Comparison of ENCODE assay signal across 27 cellular contexts in the genomic region with DNA sequence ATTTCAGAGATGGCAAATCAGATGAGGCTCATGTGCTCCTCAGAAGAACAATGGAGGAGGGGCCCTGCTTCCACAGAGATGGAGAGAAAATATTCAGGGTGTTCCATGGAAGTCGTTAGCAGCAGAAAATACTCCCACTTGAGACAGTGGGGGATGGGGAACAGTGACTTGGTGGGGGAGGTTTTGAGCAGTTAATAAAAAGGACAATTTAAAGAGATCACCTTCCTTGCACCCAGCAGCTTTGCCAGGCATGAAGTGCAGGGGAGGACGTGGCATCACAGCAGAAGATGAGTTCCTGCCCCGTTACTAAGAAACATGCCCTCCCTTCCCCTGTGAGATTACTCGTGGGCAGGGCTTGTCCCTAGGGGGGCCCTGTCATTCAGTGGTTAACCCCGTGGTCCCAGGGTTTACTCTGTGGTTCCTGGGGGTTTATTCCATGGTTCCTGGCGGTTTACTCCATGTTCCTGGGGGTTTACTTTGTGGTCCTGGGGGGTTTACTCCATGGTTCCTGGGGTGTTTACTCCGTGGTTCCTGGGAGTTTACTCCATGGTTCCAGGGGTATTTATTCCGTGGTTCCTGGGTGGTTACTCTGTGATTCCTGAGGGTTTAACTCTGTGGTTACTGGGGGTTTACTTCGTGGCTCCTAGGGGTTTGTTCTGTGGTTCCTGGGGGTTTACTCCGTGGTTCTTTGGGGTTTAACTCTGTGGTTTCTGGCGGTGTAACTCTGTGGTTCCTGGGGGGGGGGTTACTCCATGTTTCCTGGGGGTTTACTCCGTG. TPM values are rescaled to one million over a fixed set of nuclear protein-coding genes. Genes with fewer than 3 reads are reported as not detected.
"Had no signal": no experiment of that assay in that cellular context is flagged by ENCODE, and none has a peak within 500 bp of the region (broad histone marks: within the 10 kb centered on the region; RNA-seq: fewer than 3 reads in every experiment).

No MANE protein-coding gene starts in this region.

- FAIRE-seq: TTC549 had no signal

- H3K4me1 Mint-ChIP-seq: activated B cell treated with CpG ODN at 0.5 μM for 24 hours; activated naive CD4-positive, alpha-beta T cell treated with anti-CD3 and anti-CD28 coated beads, Interleukin-2, amount 50 U/mL, for 24 hours; IgD-negative memory B cell had no signal

- H3K4me1 ChIP-seq: Peyer's patch had no signal

- H3K27me3 ChIP-seq: brain microvascular endothelial cell, cardiac muscle cell, MG63, Peyer's patch, SJSA1 had no signal

- ATAC-seq: activated CD8-positive, alpha-beta T cell treated with anti-CD3 and anti-CD28 coated beads, Interleukin-2, amount 10 ng/mL, durations not matched to agents 7 days and 5 days; SK-N-SH treated with all-trans-retinoic acid at 6 μM for 48 hours had no signal

- H3K27ac Mint-ChIP-seq: activated B cell treated with CpG ODN at 0.5 μM for 24 hours; activated CD8-positive, alpha-beta T cell treated with anti-CD3 and anti-CD28 coated beads, Interleukin-2, amount 10 ng/mL, durations not matched to agents 7 days and 5 days; activated naive CD4-positive, alpha-beta T cell treated with anti-CD3 and anti-CD28 coated beads, Interleukin-2, amount 50 U/mL, for 24 hours; IgD-negative memory B cell had no signal

- H3K9me3 Mint-ChIP-seq: activated naive CD4-positive, alpha-beta T cell treated with anti-CD3 and anti-CD28 coated beads, Interleukin-2, amount 50 U/mL, for 24 hours had no signal

- H3K27me3 Mint-ChIP-seq: activated B cell treated with CpG ODN at 0.5 μM for 24 hours; activated naive CD4-positive, alpha-beta T cell treated with anti-CD3 and anti-CD28 coated beads, Interleukin-2, amount 50 U/mL, for 24 hours; IgD-negative memory B cell had no signal

- H3K4me3 ChIP-seq: cardiac muscle cell, MG63, Peyer's patch, SJSA1 had no signal

- H3K36me3 Mint-ChIP-seq: activated naive CD4-positive, alpha-beta T cell treated with anti-CD3 and anti-CD28 coated beads, Interleukin-2, amount 50 U/mL, for 24 hours; IgD-negative memory B cell had no signal

- H3K4me3 Mint-ChIP-seq: activated B cell treated with CpG ODN at 0.5 μM for 24 hours; activated CD8-positive, alpha-beta T cell treated with anti-CD3 and anti-CD28 coated beads, Interleukin-2, amount 10 ng/mL, durations not matched to agents 7 days and 5 days; activated naive CD4-positive, alpha-beta T cell treated with anti-CD3 and anti-CD28 coated beads, Interleukin-2, amount 50 U/mL, for 24 hours; IgD-negative memory B cell had no signal

- H3K27ac ChIP-seq: brain microvascular endothelial cell, cardiac muscle cell, Peyer's patch, RWPE1, SJSA1 had no signal

- H3K36me3 ChIP-seq: brain microvascular endothelial cell, cardiac muscle cell, MG63, Peyer's patch, SJSA1 had no signal

- DNase-seq: activated B cell treated with CpG ODN at 0.5 μM for 24 hours; activated CD4-positive, alpha-beta T cell treated with anti-CD3 and anti-CD28 coated beads for 1 hour; activated CD8-positive, alpha-beta memory T cell treated with anti-CD3 and anti-CD28 coated beads, Interleukin-2, amount 50 U/mL, for 48 hours; activated CD8-positive, alpha-beta T cell treated with anti-CD3 and anti-CD28 coated beads, Interleukin-2, amount 10 ng/mL, durations not matched to agents 7 days and 5 days; activated effector memory CD4-positive, alpha-beta T cell treated with Interleukin-2 at 50 U/mL for 16 hours; activated naive CD4-positive, alpha-beta T cell; activated T-cell treated with anti-CD3 and anti-CD28 coated beads, Interleukin-2, amount 50 U/mL, for 1 hour; amygdala; brain microvascular endothelial cell; MG63; NCI-H1092 treated with DMSO at 0.1 percent for 48 hours; NCI-H1436; NCI-H1694 treated with DMSO at 0.1 percent for 48 hours; NCI-H2081; NCI-H446; NCI-H524; Peyer's patch; SHP77; T-helper 2 cell; T1000 had no signal

RNA-seq across cellular contexts. Expression of gene TMEM255B, which starts 49.2 kb away (rescaled TPM):
- total RNA-seq: cardiac muscle cell had no signal
